In genomic region chr1:100614570-100614969, GRCh38 we compare ENCODE assay signal across 24 cellular contexts.
DNase-seq lines count a peak whose midpoint lies in the region; ATAC-seq, FAIRE-seq and TF ChIP-seq lines count a peak whose summit lies in the region.
"Had no signal": no experiment of that assay in that cellular context is flagged by ENCODE, and none has a peak within 500 bp of the region (broad histone marks: within the 10 kb centered on the region; RNA-seq: fewer than 3 reads in every experiment).

No MANE protein-coding gene starts in this region.

- TF ChIP-seq CTCF in K562 (IDR thresholded peaks at IDR 0.05 in 2 of 3, conservative IDR thresholded peaks at IDR 0.05 in 1 of 3; ENCODE audit: insufficient read depth in 2 of 3, low read depth in 1 of 3, low read length in 3 of 3), result no peak
- TF ChIP-seq CTCF in PC-3 (conservative IDR thresholded peaks at IDR 0.05; ENCODE audit: low read depth, low read length), result no peak

- TF ChIP-seq EP300 in K562 (IDR thresholded peaks at IDR 0.05; ENCODE audit: low read length), result no peak

- peak; percentile 27 for DNase-seq in activated naive CD4-positive, alpha-beta T cell treated with anti-CD3 and anti-CD28 coated beads, Interleukin-2, amount 10 ng/mL, durations not matched to agents 7 days and 5 days
- DNase-seq in activated naive CD4-positive, alpha-beta T cell (lab: John Stamatoyannopoulos, UW), result no peak
- no peak for DNase-seq in T-cell
- DNase-seq in K562 (ENCODE audit: extremely low read depth in 1 of 4, low spot score in 3 of 4), result no peak
- DNase-seq in stimulated activated effector memory CD8-positive, alpha-beta T cell treated with anti-CD3 and anti-CD28 coated beads, Interleukin-12 subunit alpha, Interleukin-12 subunit beta, amount 100 ng/mL, for 72 hours (ENCODE audit: low spot score in 2 of 2), result no peak
- DNase-seq in SKM-1 treated with dmso at 0.1 percent for 144 hours (lab: John Stamatoyannopoulos, UW; ENCODE audit: unreplicated experiment), result no peak
- no peak for DNase-seq in KG1 (lab: John Stamatoyannopoulos, UW)
- no peak for DNase-seq in PC-3
- DNase-seq: activated gamma-delta T cell treated with Interleukin-2 at 50 U/mL for 16 hours; C1 segment of cervical spinal cord; effector CD4-positive, alpha-beta T cell; gastrocnemius medialis; NCI-H1436; NCI-H2171 treated with DMSO at 0.1 percent for 48 hours; NCI-H526; pancreas; right cardiac atrium; SHP77; stimulated activated CD4-positive, alpha-beta T cell treated with anti-CD3 and anti-CD28 coated beads, Interleukin-15, amount 100 ng/mL, for 24 hours; WERI-Rb-1 had no signal

- WGBS in K562 (ENCODE audit: insufficient coverage, low coverage, missing lambda C conversion rate), result 3% methylated on average over 6 of the region's 6 CpGs

- H3K36me3 Mint-ChIP-seq in activated naive CD4-positive, alpha-beta T cell treated with anti-CD3 and anti-CD28 coated beads, Interleukin-2, amount 10 ng/mL, durations not matched to agents 7 days and 5 days, result no peaks in the 10 kb centered on the region
- no peaks in the 10 kb centered on the region for H3K36me3 Mint-ChIP-seq in T-cell
- no peaks in the 10 kb centered on the region for H3K36me3 Mint-ChIP-seq in stimulated activated effector memory CD8-positive, alpha-beta T cell treated with anti-CD3 and anti-CD28 coated beads, Interleukin-12 subunit alpha, Interleukin-12 subunit beta, amount 100 ng/mL, for 72 hours

- no TSS peak for BruUV-seq in K562 (replicated peaks; lab: Mats Ljungman, UMichigan)
- no TSS peak for BruUV-seq in PC-3 (replicated peaks; lab: Mats Ljungman, UMichigan)

- no peak for TF ChIP-seq POLR2A in K562 (conservative IDR thresholded peaks at IDR 0.05)

- H3K36me3 ChIP-seq in K562 (ENCODE audit: control insufficient read depth, insufficient read depth, low read length) (no peaks in the 10 kb centered on the region), PC-3 (ENCODE audit: low read depth, low read length) (no peaks in the 10 kb centered on the region)
- H3K36me3 ChIP-seq: gastrocnemius medialis, pancreas, thoracic aorta, WERI-Rb-1 had no signal

- no peaks in the 10 kb centered on the region for H3K9me1 ChIP-seq in K562 (ENCODE audit: control insufficient read depth, insufficient read depth, low read length)

- CTCF ChIA-PET in activated naive CD4-positive, alpha-beta T cell treated with anti-CD3 and anti-CD28 coated beads, Interleukin-2, amount 10 ng/mL, durations not matched to agents 7 days and 5 days (lab: Charles Lee), result interaction anchor here (0.9 to 1.2 kb wide), 4 partner anchors 82 to 254 kb away, joined by 3 to 4 read pairs (median 3); no protein-coding TSS in a partner anchor
- CTCF ChIA-PET in T-cell (lab: Charles Lee) (interaction anchor here in 1 of 2 donors (0.8 to 1.0 kb wide), 2 partner anchors 254 to 743 kb away, joined by 3 to 4 read pairs; no protein-coding TSS in a partner anchor), K562 (lab: Yijun Ruan, JAX; ENCODE audit: low intra/inter-chr PET ratio) (no interaction called here), PC-3 (lab: Charles Lee) (no interaction called here)

- H4K20me1 ChIP-seq in K562 (replicated peaks; ENCODE audit: control insufficient read depth, insufficient read depth, low read length) (no peaks in the 10 kb centered on the region), PC-3 (ENCODE audit: low read length) (no peaks in the 10 kb centered on the region)

- H3K9me3 ChIP-seq in K562 (replicated peaks; ENCODE audit: control insufficient read depth, insufficient read depth, low read depth, low read length) (no peaks in the 10 kb centered on the region), PC-3 (ENCODE audit: low read length) (no peaks in the 10 kb centered on the region)
- H3K9me3 ChIP-seq: gastrocnemius medialis, pancreas, thoracic aorta had no signal

- TF ChIP-seq RAD21 in K562 (CRISPR knock-in tag; conservative IDR thresholded peaks at IDR 0.05 in 1 of 2, IDR thresholded peaks at IDR 0.05 in 1 of 2), result no peak

- no peak overlapping the region for H3K4me3 ChIP-seq in K562
- H3K4me3 ChIP-seq in PC-3 (ENCODE audit: low read length), result no peak overlapping the region
- H3K4me3 ChIP-seq: gastrocnemius medialis, pancreas, thoracic aorta had no signal

- H3K9me2 ChIP-seq in PC-3 (replicated peaks; ENCODE audit: low read length), result no peaks in the 10 kb centered on the region

- in situ Hi-C loops in K562 (cut with MboI), result no loop called here

- no peaks in the 10 kb centered on the region for H3K4me1 ChIP-seq in K562 (replicated peaks in 1 of 2; ENCODE audit: control insufficient read depth in 2 of 2, insufficient read depth in 2 of 2, low read length in 2 of 2)
- no peaks in the 10 kb centered on the region for H3K4me1 ChIP-seq in PC-3 (ENCODE audit: insufficient read depth, low read length)
- H3K4me1 ChIP-seq: gastrocnemius medialis, pancreas had no signal

- peak overlapping the region; percentile 82 for H3K27ac Mint-ChIP-seq in activated naive CD4-positive, alpha-beta T cell treated with anti-CD3 and anti-CD28 coated beads, Interleukin-2, amount 10 ng/mL, durations not matched to agents 7 days and 5 days
- H3K27ac Mint-ChIP-seq in T-cell, result peak overlapping the region in 1 of 2 donors; percentile 42
- H3K27ac Mint-ChIP-seq in stimulated activated effector memory CD8-positive, alpha-beta T cell treated with anti-CD3 and anti-CD28 coated beads, Interleukin-12 subunit alpha, Interleukin-12 subunit beta, amount 100 ng/mL, for 72 hours, result peak overlapping the region; percentile 17

- H2AFZ ChIP-seq in K562 (ENCODE audit: low read depth, low read length), result no peak overlapping the region
- H2AFZ ChIP-seq in PC-3 (ENCODE audit: low read length), result no peak overlapping the region

- peak overlapping the region; percentile 44 for H3K4me3 Mint-ChIP-seq in activated naive CD4-positive, alpha-beta T cell treated with anti-CD3 and anti-CD28 coated beads, Interleukin-2, amount 10 ng/mL, durations not matched to agents 7 days and 5 days
- H3K4me3 Mint-ChIP-seq in T-cell, result peak overlapping the region; percentile 31 to 55 (median 32)
- peak overlapping the region; percentile 30 for H3K4me3 Mint-ChIP-seq in stimulated activated effector memory CD8-positive, alpha-beta T cell treated with anti-CD3 and anti-CD28 coated beads, Interleukin-12 subunit alpha, Interleukin-12 subunit beta, amount 100 ng/mL, for 72 hours

- no peak for FAIRE-seq in K562 (lab: Jason Lieb, UNC)
- FAIRE-seq: G401.6, keratinocyte, pancreas had no signal

- H3K27ac ChIP-seq in K562 (ENCODE audit: extremely low read depth, low read depth, low read length) (no peak overlapping the region), PC-3 (ENCODE audit: low read length) (no peak overlapping the region)
- H3K27ac ChIP-seq: gastrocnemius medialis, pancreas, thoracic aorta, WERI-Rb-1 had no signal

- H3K9ac ChIP-seq in K562 (ENCODE audit: insufficient read depth in 1 of 2, low read depth in 2 of 2, low read length in 2 of 2), result no peak overlapping the region
- no peak overlapping the region for H3K9ac ChIP-seq in PC-3 (ENCODE audit: low read length)

- H3K27me3 ChIP-seq in K562 (ENCODE audit: control insufficient read depth in 2 of 2, insufficient read depth in 2 of 2, low read length in 2 of 2) (0 out of 5 replicates have a peak, but pooled peaks cover 0 to 3% of the 10 kb centered on the region in 2 experiments), PC-3 (ENCODE audit: low read length) (no peaks in the 10 kb centered on the region)
- H3K27me3 ChIP-seq: gastrocnemius medialis, pancreas had no signal

- H3K79me2 ChIP-seq in K562 (ENCODE audit: control insufficient read depth, insufficient read depth, low read length) (no peaks in the 10 kb centered on the region), PC-3 (ENCODE audit: low read length) (no peaks in the 10 kb centered on the region)

- H3K4me2 ChIP-seq in K562 (ENCODE audit: insufficient read depth, low read length) (no peak overlapping the region), PC-3 (ENCODE audit: low read length) (no peak overlapping the region)

- peaks cover 11% of the 10 kb centered on the region for H3K27me3 Mint-ChIP-seq in activated naive CD4-positive, alpha-beta T cell treated with anti-CD3 and anti-CD28 coated beads, Interleukin-2, amount 10 ng/mL, durations not matched to agents 7 days and 5 days
- H3K27me3 Mint-ChIP-seq in T-cell, result peaks cover 2 to 6% of the 10 kb centered on the region in 2 donors

- intact Hi-C loops in K562 (cut with micrococcal nuclease), result no loop called here
- intact Hi-C loops in PC-3 (cut with micrococcal nuclease), result no loop called here

- POLR2A ChIA-PET in T-cell (lab: Charles Lee), result no interaction called here
- POLR2A ChIA-PET in K562 (lab: Yijun Ruan, JAX), result interaction anchor here (1.0 kb wide), 1 partner anchor 10 kb away, joined by 3 read pairs; no protein-coding TSS in a partner anchor
- POLR2A ChIA-PET in PC-3 (lab: Charles Lee; ENCODE audit: unreplicated experiment), result no interaction called here

- H3F3A ChIP-seq in PC-3 (ENCODE audit: low read length, unreplicated experiment), result no peaks in the 10 kb centered on the region

- peaks cover 21% of the 10 kb centered on the region for H3K4me1 Mint-ChIP-seq in activated naive CD4-positive, alpha-beta T cell treated with anti-CD3 and anti-CD28 coated beads, Interleukin-2, amount 10 ng/mL, durations not matched to agents 7 days and 5 days
- peaks cover 18 to 23% (median 19%) of the 10 kb centered on the region in 3 donors for H3K4me1 Mint-ChIP-seq in T-cell
- peaks cover 6% of the 10 kb centered on the region for H3K4me1 Mint-ChIP-seq in stimulated activated effector memory CD8-positive, alpha-beta T cell treated with anti-CD3 and anti-CD28 coated beads, Interleukin-12 subunit alpha, Interleukin-12 subunit beta, amount 100 ng/mL, for 72 hours

- no peaks in the 10 kb centered on the region for H3K9me3 Mint-ChIP-seq in activated naive CD4-positive, alpha-beta T cell treated with anti-CD3 and anti-CD28 coated beads, Interleukin-2, amount 10 ng/mL, durations not matched to agents 7 days and 5 days
- H3K9me3 Mint-ChIP-seq in T-cell, result no peaks in the 10 kb centered on the region
- H3K9me3 Mint-ChIP-seq in stimulated activated effector memory CD8-positive, alpha-beta T cell treated with anti-CD3 and anti-CD28 coated beads, Interleukin-12 subunit alpha, Interleukin-12 subunit beta, amount 100 ng/mL, for 72 hours, result no peaks in the 10 kb centered on the region

- peak in 3 of 4 experiments; percentile 17 to 47 (median 28) for ATAC-seq in T-cell (replicated peaks in 1 of 4)
- no peak for ATAC-seq in K562
- ATAC-seq in stimulated activated effector memory CD8-positive, alpha-beta T cell treated with anti-CD3 and anti-CD28 coated beads, Interleukin-12 subunit alpha, Interleukin-12 subunit beta, amount 100 ng/mL, for 72 hours, result no peak
- no peak for ATAC-seq in PC-3
- ATAC-seq: esophagus mucosa, gastrocnemius medialis, pancreas, right cardiac atrium had no signal

TF ChIP-seq in K562, 482 proteins besides CTCF, POLR2A, EP300 and RAD21:
- TF ChIP-seq NR2C2 (CRISPR knock-in tag; IDR thresholded peaks at IDR 0.05) (no peak), NR2C2 (tag; IDR thresholded peaks at IDR 0.05) (peak; percentile 30; the same call in 1 of the 2 replicates), SMARCB1 (IDR thresholded peaks at IDR 0.05; ENCODE audit: insufficient read length, low read depth) (no peak)

Comparison
In these comparisons a context has a peak if more than half of its experiments do, and no peak if none do; other contexts are left out.
1. ATAC-seq: peak in T-cell (3 of 4); none in K562 (single experiment), stimulated activated effector memory CD8-positive, alpha-beta T cell treated with anti-CD3 and anti-CD28 coated beads, Interleukin-12 subunit alpha, Interleukin-12 subunit beta, amount 100 ng/mL, for 72 hours (single experiment) and PC-3 (single experiment).
2. Peak in every context shown above with its lines, with median percentiles within 50 percentile points of each other: H3K4me3 Mint-ChIP-seq.